Comparison of ENCODE assay signal across 1 cellular context in the genomic region with DNA sequence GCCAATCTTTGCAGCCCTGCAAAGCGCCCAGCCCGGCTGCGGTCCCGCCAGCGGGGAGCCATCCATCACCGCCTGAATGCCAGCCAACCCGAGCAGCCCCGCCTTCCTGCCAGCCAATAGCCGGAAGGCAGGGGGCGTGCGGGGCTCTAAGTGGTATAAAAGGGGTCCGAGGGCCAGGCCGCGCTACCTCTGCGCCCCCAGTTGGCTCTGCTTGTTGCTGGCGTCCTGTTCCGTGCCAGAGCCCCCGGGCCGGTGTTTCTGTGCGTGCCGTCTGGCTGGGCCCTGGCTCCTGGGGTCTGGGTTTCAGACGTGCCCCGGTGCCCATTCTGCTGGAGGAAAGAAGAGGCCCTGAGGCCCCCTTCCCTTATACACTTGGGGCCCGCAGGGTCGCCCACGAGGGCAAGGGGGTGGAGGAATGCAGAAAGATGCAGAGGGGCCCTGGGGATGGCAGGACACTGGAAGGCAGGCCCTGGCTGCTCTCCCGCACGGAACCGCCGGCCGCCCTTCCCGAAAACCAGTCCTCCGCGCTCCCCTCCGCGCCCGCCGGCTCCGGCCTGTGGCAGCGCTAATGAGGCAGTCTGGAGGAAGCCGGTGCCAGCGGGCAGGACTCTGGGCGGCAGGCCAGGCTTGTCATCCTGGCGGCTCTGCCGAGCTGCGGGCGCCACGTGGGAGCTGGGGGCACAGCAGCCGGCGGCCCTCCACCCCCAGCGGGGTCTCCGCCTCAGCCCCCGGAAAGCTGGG.
A peak's percentile ranks its signal among the peaks of the same experiment; 100 is the strongest.
TF ChIP-seq lines count a peak whose summit lies in the region.

No MANE protein-coding gene starts in this region.

TF ChIP-seq in K562, 482 proteins besides CTCF, POLR2A, EP300 and RAD21:
- TF ChIP-seq PCBP1 (IDR thresholded peaks at IDR 0.05; ENCODE audit: low read depth, low read length, poor library complexity, severe bottlenecking) (peak; percentile 33), MEIS2 (IDR thresholded peaks at IDR 0.05; ENCODE audit: partially characterized antibody) (peak; percentile 49), PKNOX1 (IDR thresholded peaks at IDR 0.05) (peak; percentile 26; the same call in 1 of the 2 replicates), FOXP1 (CRISPR knock-in tag; IDR thresholded peaks at IDR 0.05) (no peak), ARID3A (IDR thresholded peaks at IDR 0.05; ENCODE audit: borderline replicate concordance, low read depth, low read length) (no peak), FOXA3 (CRISPR knock-in tag; conservative IDR thresholded peaks at IDR 0.05 in 1 of 2, IDR thresholded peaks at IDR 0.05 in 1 of 2) (no peak), MIER1 (IDR thresholded peaks at IDR 0.05; ENCODE audit: low read depth) (no peak)
- TF ChIP-seq, protein P1, sequence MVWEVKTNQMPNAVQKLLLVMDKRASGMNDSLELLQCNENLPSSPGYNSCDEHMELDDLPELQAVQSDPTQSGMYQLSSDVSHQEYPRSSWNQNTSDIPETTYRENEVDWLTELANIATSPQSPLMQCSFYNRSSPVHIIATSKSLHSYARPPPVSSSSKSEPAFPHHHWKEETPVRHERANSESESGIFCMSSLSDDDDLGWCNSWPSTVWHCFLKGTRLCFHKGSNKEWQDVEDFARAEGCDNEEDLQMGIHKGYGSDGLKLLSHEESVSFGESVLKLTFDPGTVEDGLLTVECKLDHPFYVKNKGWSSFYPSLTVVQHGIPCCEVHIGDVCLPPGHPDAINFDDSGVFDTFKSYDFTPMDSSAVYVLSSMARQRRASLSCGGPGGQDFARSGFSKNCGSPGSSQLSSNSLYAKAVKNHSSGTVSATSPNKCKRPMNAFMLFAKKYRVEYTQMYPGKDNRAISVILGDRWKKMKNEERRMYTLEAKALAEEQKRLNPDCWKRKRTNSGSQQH (CRISPR knock-in tag; IDR thresholded peaks at IDR 0.05), result no peak
